In genomic region chr15:40564591-40565332, GRCh38 we compare ENCODE assay signal across 8 cellular contexts. TPM values are rescaled to one million over a fixed set of nuclear protein-coding genes. Genes with fewer than 3 reads are reported as not detected.
A peak's percentile ranks its signal among the peaks of the same experiment; 100 is the strongest.
DNase-seq lines count a peak whose midpoint lies in the region; ATAC-seq and TF ChIP-seq lines count a peak whose summit lies in the region.

TSS of gene CCDC32 (minus strand) at chr15:40565042. CDS start at chr15:40563015, 2,027 bp downstream.

- DNase-seq in CD1c-positive myeloid dendritic cell (ENCODE audit: extremely low spot score): peak; percentile 98
- peak; percentile 99 for DNase-seq in NCI-H82 treated with DMSO at 0.1 percent for 48 hours (lab: John Stamatoyannopoulos, UW; ENCODE audit: unreplicated experiment)
- peak; percentile 98 for DNase-seq in activated CD4-positive, alpha-beta memory T cell treated with anti-CD3 and anti-CD28 coated beads for 36 hours
- peak; percentile 98 to 100 (median 100) for DNase-seq in dorsolateral prefrontal cortex
- peak; percentile 97 for DNase-seq in stimulated activated CD4-positive, alpha-beta T cell treated with anti-CD3 and anti-CD28 coated beads, Interleukin-4, amount 100 ng/mL, for 24 hours

- H3K27ac Mint-ChIP-seq in activated CD4-positive, alpha-beta memory T cell treated with anti-CD3 and anti-CD28 coated beads for 36 hours: peak within 1 kb of the TSS; percentile 92

- intact Hi-C loops in activated CD4-positive, alpha-beta memory T cell treated with anti-CD3 and anti-CD28 coated beads for 36 hours (cut with micrococcal nuclease): loop anchor here (1.0 to 5.0 kb wide), 6 partner anchors 30 to 718 kb away; partner anchors contain the start of genes C15orf62, DNAJC17, KNL1 and RAD51
- intact Hi-C loops in dorsolateral prefrontal cortex (cut with DNase I): loop anchor here (10.0 kb wide), 3 partner anchors 120 to 330 kb away; partner anchors contain the start of genes BAHD1 (in 1 of the 2), RMDN3 (in 1 of the 2) and VPS18 (in 1 of the 2)

- no peaks in the 10 kb centered on the region for H3K9me3 Mint-ChIP-seq in activated CD4-positive, alpha-beta memory T cell treated with anti-CD3 and anti-CD28 coated beads for 36 hours

- peaks cover 10% of the 10 kb centered on the region for H3K36me3 Mint-ChIP-seq in activated CD4-positive, alpha-beta memory T cell treated with anti-CD3 and anti-CD28 coated beads for 36 hours

- H3K4me3 ChIP-seq in dorsolateral prefrontal cortex (peak within 1 kb of the TSS; percentile 61 to 99 (median 86)), liver (ENCODE audit: low read depth in 1 of 3, low read length in 3 of 3) (peak within 1 kb of the TSS; percentile 79 to 86 (median 84))

- CTCF ChIA-PET in activated CD4-positive, alpha-beta memory T cell treated with anti-CD3 and anti-CD28 coated beads for 36 hours (lab: Charles Lee): interaction anchor here (0.6 to 1.7 kb wide), 8 partner anchors 10 to 1931 kb away, joined by 3 to 6 read pairs (median 4); partner anchors contain the start of gene KNL1

- peak within 1 kb of the TSS; percentile 79 to 84 for H3K9ac ChIP-seq in liver (ENCODE audit: low read depth in 1 of 2, low read length in 2 of 2)

- peaks cover 2% of the 10 kb centered on the region for H3K27me3 Mint-ChIP-seq in activated CD4-positive, alpha-beta memory T cell treated with anti-CD3 and anti-CD28 coated beads for 36 hours

- under 1% methylated on average over 40 of the region's 40 CpGs for WGBS in liver

- peak; percentile 90 for ATAC-seq in GM19438 (IDR thresholded peaks at IDR 0.05; ENCODE audit: low read depth, unreplicated experiment)
- peak; percentile 74 for ATAC-seq in HG03575 (IDR thresholded peaks at IDR 0.05; ENCODE audit: extremely low read depth, insufficient number of reproducible peaks, low FRiP score, unreplicated experiment)

- H3K4me1 Mint-ChIP-seq in activated CD4-positive, alpha-beta memory T cell treated with anti-CD3 and anti-CD28 coated beads for 36 hours (ENCODE audit: low read depth): peaks cover 48% of the 10 kb centered on the region

- POLR2A ChIA-PET in activated CD4-positive, alpha-beta memory T cell treated with anti-CD3 and anti-CD28 coated beads for 36 hours (lab: Charles Lee): interaction anchor here (0.6 to 1.0 kb wide), 2 partner anchors 13 to 30 kb away, joined by 3 to 4 read pairs; no protein-coding TSS in a partner anchor

- TF ChIP-seq CTCF in dorsolateral prefrontal cortex (IDR thresholded peaks at IDR 0.05 in 54 of 56, conservative IDR thresholded peaks at IDR 0.05 in 2 of 56; ENCODE audit: low read depth in 1 of 56, partially characterized antibody in 56 of 56) (peak in 24 of 56 donors; percentile 8 to 64 (median 26)), liver (IDR thresholded peaks at IDR 0.05; ENCODE audit: low read depth, low read length, missing input control) (peak; percentile 4)

- H3K27me3 ChIP-seq in dorsolateral prefrontal cortex (no peaks in the 10 kb centered on the region), liver (ENCODE audit: control insufficient read depth in 4 of 4, insufficient read depth in 4 of 4, low read length in 3 of 4) (no peaks in the 10 kb centered on the region)

- H3K9me3 ChIP-seq in liver (ENCODE audit: control insufficient read depth in 4 of 4, low read length in 3 of 4): no peaks in the 10 kb centered on the region

- peak; percentile 7 to 50 for TF ChIP-seq RAD21 in liver (IDR thresholded peaks at IDR 0.05)

- peaks cover 0 to 5% (median 4%) of the 10 kb centered on the region in 4 donors for H3K36me3 ChIP-seq in liver (ENCODE audit: control insufficient read depth in 4 of 4, insufficient read depth in 3 of 4, low read depth in 1 of 4, low read length in 3 of 4)

- H3K4me3 Mint-ChIP-seq in activated CD4-positive, alpha-beta memory T cell treated with anti-CD3 and anti-CD28 coated beads for 36 hours: peak within 1 kb of the TSS; percentile 96

- peak within 1 kb of the TSS in 57 of 59 donors; percentile 32 to 94 (median 85) for H3K27ac ChIP-seq in dorsolateral prefrontal cortex
- peak within 1 kb of the TSS; percentile 84 to 87 for H3K27ac ChIP-seq in liver (ENCODE audit: low read depth in 1 of 2, low read length in 2 of 2)

- peaks cover 5 to 24% (median 14%) of the 10 kb centered on the region in 4 donors for H3K4me1 ChIP-seq in liver (ENCODE audit: control insufficient read depth in 4 of 4, insufficient read depth in 4 of 4, low read length in 3 of 4)

TF ChIP-seq in liver, 16 proteins besides CTCF, POLR2A, EP300 and RAD21:
- TF ChIP-seq FOXA2 (IDR thresholded peaks at IDR 0.05) (no peak), EGR1 (IDR thresholded peaks at IDR 0.05; ENCODE audit: low read depth in 2 of 2) (no peak), MAX (IDR thresholded peaks at IDR 0.05) (peak; percentile 49), YY1 (IDR thresholded peaks at IDR 0.05) (no peak), FOXA1 (IDR thresholded peaks at IDR 0.05) (peak; percentile 8), HNF4A (conservative IDR thresholded peaks at IDR 0.05) (no peak), SP1 (IDR thresholded peaks at IDR 0.05) (peak; percentile 63), NR2F2 (IDR thresholded peaks at IDR 0.05) (no peak), TAF1 (conservative IDR thresholded peaks at IDR 0.05) (peak; percentile 76), ATF3 (IDR thresholded peaks at IDR 0.05) (no peak), RXRA (IDR thresholded peaks at IDR 0.05) (peak in 1 of 2 donors; percentile 17), REST (IDR thresholded peaks at IDR 0.05) (peak; percentile 77)
TF ChIP-seq in liver: peak in this region for 6.

RNA-seq across cellular contexts. Expression of gene CCDC32, which starts in this region (rescaled TPM):
- total RNA-seq in activated CD4-positive, alpha-beta memory T cell treated with anti-CD3 and anti-CD28 coated beads for 36 hours: 10 to 100 TPM; 28.6 to 29.2 TPM
- 10 to 100 TPM; 15.7 to 49.5 (median 30.0) TPM for total RNA-seq in dorsolateral prefrontal cortex
- 10 to 100 TPM in 1 of 2 donors, 1 to 10 TPM in 1; 8.9 to 13.5 TPM for total RNA-seq in liver
- polyA plus RNA-seq in liver: 1 to 10 TPM; 7.9 to 8.8 TPM

Comparison
In these comparisons a context has a peak if more than half of its experiments do, and no peak if none do; other contexts are left out.
1. Peak in every context shown above with its lines: DNase-seq, ATAC-seq, H3K4me3 ChIP-seq and H3K27ac ChIP-seq.